16 cellular contexts compared by ENCODE assay signal in the genomic region with DNA sequence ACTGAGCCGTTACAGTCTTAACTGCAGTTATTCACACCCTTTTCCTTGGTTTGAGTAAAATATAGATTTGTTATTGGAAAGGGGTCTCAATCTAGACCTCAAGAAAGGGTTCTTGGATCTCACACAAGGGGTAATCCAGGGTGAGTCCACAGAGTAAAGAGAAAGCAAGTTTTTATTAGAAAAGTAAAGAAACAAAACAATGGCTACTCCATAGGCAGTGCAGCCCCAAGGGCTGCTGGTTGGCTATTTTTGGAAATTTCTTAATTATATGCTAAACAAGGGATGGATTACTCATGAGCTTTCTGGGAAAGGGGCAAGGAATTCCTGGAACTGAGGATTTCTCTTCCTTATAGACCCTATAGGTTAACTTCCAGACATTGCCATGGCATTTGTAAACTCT. TPM values are rescaled to one million over a fixed set of nuclear protein-coding genes. Genes with fewer than 3 reads are reported as not detected.
"Had no signal": no experiment of that assay in that cellular context is flagged by ENCODE, and none has a peak within 500 bp of the region (broad histone marks: within the 10 kb centered on the region; RNA-seq: fewer than 3 reads in every experiment).

No MANE protein-coding gene starts in this region.

- H3K4me1 Mint-ChIP-seq: activated naive CD8-positive, alpha-beta T cell treated with anti-CD3 and anti-CD28 coated beads, Interleukin-2, amount 50 U/mL, for 24 hours; activated T-helper 17 cell treated with anti-CD3 and anti-CD28 coated beads, Interleukin-2, amount 50 U/mL, for 72 hours had no signal

- DNase-seq: activated CD4-positive, alpha-beta T cell treated with anti-CD3 and anti-CD28 coated beads, Interleukin-2, amount 50 U/mL, for 4 hours; activated CD4-positive, CD25-positive, alpha-beta regulatory T cell treated with anti-CD3 and anti-CD28 coated beads, Interleukin-2, amount 50 U/mL, for 72 hours; activated naive CD4-positive, alpha-beta T cell treated with Interleukin-2 at 50 U/mL for 16 hours; activated naive CD8-positive, alpha-beta T cell treated with anti-CD3 and anti-CD28 coated beads, Interleukin-2, amount 50 U/mL, for 24 hours; activated T-cell treated with anti-CD3 and anti-CD28 coated beads for 4 hours; hypothalamus; kidney; left lung; mammary epithelial cell; mucosa of descending colon; naive thymus-derived CD4-positive, alpha-beta T cell; stimulated activated naive CD8-positive, alpha-beta T cell treated with anti-CD3 and anti-CD28 coated beads, Interleukin-15, Interleukin-2, amounts not matched to agents 100 U/mL and 50 U/mL, for 24 hours; transverse colon had no signal

- H3K9me3 ChIP-seq: left lung, mucosa of descending colon, neutrophil, transverse colon had no signal

- H3K4me3 ChIP-seq: left lung, mucosa of descending colon, skin epidermis, transverse colon had no signal

- H3K27me3 Mint-ChIP-seq: activated naive CD8-positive, alpha-beta T cell treated with anti-CD3 and anti-CD28 coated beads, Interleukin-2, amount 50 U/mL, for 24 hours had no signal

- H3K27ac ChIP-seq: left lung, neutrophil, skin epidermis, transverse colon had no signal

- H3K4me3 Mint-ChIP-seq: activated naive CD8-positive, alpha-beta T cell treated with anti-CD3 and anti-CD28 coated beads, Interleukin-2, amount 50 U/mL, for 24 hours; activated T-helper 17 cell treated with anti-CD3 and anti-CD28 coated beads, Interleukin-2, amount 50 U/mL, for 72 hours; naive thymus-derived CD4-positive, alpha-beta T cell had no signal

- H3K9me3 Mint-ChIP-seq: activated naive CD8-positive, alpha-beta T cell treated with anti-CD3 and anti-CD28 coated beads, Interleukin-2, amount 50 U/mL, for 24 hours; activated T-helper 17 cell treated with anti-CD3 and anti-CD28 coated beads, Interleukin-2, amount 50 U/mL, for 72 hours; naive thymus-derived CD4-positive, alpha-beta T cell had no signal

- H3K27me3 ChIP-seq: left lung, neutrophil, transverse colon had no signal

- H3K36me3 ChIP-seq: left lung, neutrophil, transverse colon had no signal

- H3K27ac Mint-ChIP-seq: activated naive CD8-positive, alpha-beta T cell treated with anti-CD3 and anti-CD28 coated beads, Interleukin-2, amount 50 U/mL, for 24 hours; activated T-helper 17 cell treated with anti-CD3 and anti-CD28 coated beads, Interleukin-2, amount 50 U/mL, for 72 hours; naive thymus-derived CD4-positive, alpha-beta T cell had no signal

- H3K36me3 Mint-ChIP-seq: naive thymus-derived CD4-positive, alpha-beta T cell had no signal

RNA-seq across cellular contexts. Expression of gene MILR1, which starts 24.6 kb away (rescaled TPM):
- total RNA-seq: activated T-helper 17 cell treated with anti-CD3 and anti-CD28 coated beads, Interleukin-2, amount 50 U/mL, for 72 hours had no signal
